In the genomic region with DNA sequence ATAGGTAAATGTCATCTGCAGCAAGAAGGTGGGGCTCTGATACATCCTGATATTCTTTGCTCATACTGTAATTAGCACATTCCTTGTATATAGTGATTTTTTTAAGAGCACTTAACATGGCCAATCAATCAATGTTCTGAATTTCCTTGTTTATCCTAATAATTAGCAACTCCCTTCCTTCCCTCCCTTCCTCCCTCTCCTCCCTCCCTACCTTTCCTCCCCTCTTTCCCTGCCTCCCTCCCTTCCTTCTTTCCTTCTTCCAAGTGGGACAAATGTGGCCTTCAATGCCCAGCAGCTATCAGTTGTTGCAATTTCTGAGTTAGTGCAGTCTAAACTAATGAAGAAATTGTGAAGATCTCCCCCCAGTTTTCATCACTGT, we compare ENCODE assay signal across 21 cellular contexts.
DNase-seq lines count a peak whose midpoint lies in the region; ATAC-seq and TF ChIP-seq lines count a peak whose summit lies in the region.
"Had no signal": no experiment of that assay in that cellular context is flagged by ENCODE, and none has a peak within 500 bp of the region (broad histone marks: within the 10 kb centered on the region; RNA-seq: fewer than 3 reads in every experiment).

No MANE protein-coding gene starts in this region.

- no peak overlapping the region for H3K4me3 Mint-ChIP-seq in nephron progenitor cell
- H3K4me3 Mint-ChIP-seq: activated CD4-positive, alpha-beta memory T cell treated with anti-CD3 and anti-CD28 coated beads for 36 hours; activated naive CD4-positive, alpha-beta T cell treated with anti-CD3 and anti-CD28 coated beads for 36 hours; activated T-cell treated with anti-CD3 and anti-CD28 coated beads, Interleukin-2, amount 50 U/mL, for 24 hours; CD4-positive, alpha-beta memory T cell; IgD-negative memory B cell; immature natural killer cell; naive thymus-derived CD8-positive, alpha-beta T cell; T-cell had no signal

- no peaks in the 10 kb centered on the region for H3K9me3 Mint-ChIP-seq in nephron progenitor cell
- H3K9me3 Mint-ChIP-seq: activated CD4-positive, alpha-beta memory T cell treated with anti-CD3 and anti-CD28 coated beads for 36 hours; activated naive CD4-positive, alpha-beta T cell treated with anti-CD3 and anti-CD28 coated beads for 36 hours; activated T-cell treated with anti-CD3 and anti-CD28 coated beads, Interleukin-2, amount 50 U/mL, for 24 hours; CD4-positive, alpha-beta memory T cell; IgD-negative memory B cell; immature natural killer cell; naive thymus-derived CD8-positive, alpha-beta T cell; T-cell had no signal

- peaks cover 13% of the 10 kb centered on the region for H3K36me3 Mint-ChIP-seq in nephron progenitor cell (ENCODE audit: low read depth)

- no peak overlapping the region for H2AFZ ChIP-seq in DND-41 (ENCODE audit: low read depth, low read length)

- H3K4me1 ChIP-seq in DND-41 (ENCODE audit: insufficient read depth, low read length) (peaks cover 51% of the 10 kb centered on the region), sigmoid colon (peaks cover 0 to 9% (median 0%) of the 10 kb centered on the region in 4 donors), upper lobe of right lung (peaks cover 27% of the 10 kb centered on the region)
- H3K4me1 ChIP-seq: testis had no signal

- H3K9ac ChIP-seq in DND-41 (ENCODE audit: low read depth, low read length) (peak overlapping the region; percentile 55), SK-N-MC (ENCODE audit: insufficient read length) (no peak overlapping the region)

- no peak for TF ChIP-seq POLR2A in sigmoid colon (IDR thresholded peaks at IDR 0.05)

- H3K27ac Mint-ChIP-seq in nephron progenitor cell = no peak overlapping the region
- H3K27ac Mint-ChIP-seq: activated CD4-positive, alpha-beta memory T cell treated with anti-CD3 and anti-CD28 coated beads for 36 hours; activated naive CD4-positive, alpha-beta T cell treated with anti-CD3 and anti-CD28 coated beads for 36 hours; activated T-cell treated with anti-CD3 and anti-CD28 coated beads, Interleukin-2, amount 50 U/mL, for 24 hours; CD4-positive, alpha-beta memory T cell; IgD-negative memory B cell; immature natural killer cell; naive thymus-derived CD8-positive, alpha-beta T cell; T-cell had no signal

- peaks cover 4% of the 10 kb centered on the region for H3K27me3 Mint-ChIP-seq in nephron progenitor cell (ENCODE audit: low read depth, poor library complexity)
- H3K27me3 Mint-ChIP-seq: activated CD4-positive, alpha-beta memory T cell treated with anti-CD3 and anti-CD28 coated beads for 36 hours; activated T-cell treated with anti-CD3 and anti-CD28 coated beads, Interleukin-2, amount 50 U/mL, for 24 hours; CD4-positive, alpha-beta memory T cell; IgD-negative memory B cell; naive thymus-derived CD8-positive, alpha-beta T cell; T-cell had no signal

- TF ChIP-seq CTCF in DND-41 (IDR thresholded peaks at IDR 0.05; ENCODE audit: borderline replicate concordance, extremely low read depth, low read length, poor library complexity, severe bottlenecking) (no peak), sigmoid colon (IDR thresholded peaks at IDR 0.05) (no peak), upper lobe of right lung (IDR thresholded peaks at IDR 0.05) (no peak), nephron progenitor cell (IDR thresholded peaks at IDR 0.05) (no peak)

- peaks cover 5% of the 10 kb centered on the region; the same call in 1 of the 2 replicates for H3K79me2 ChIP-seq in DND-41 (ENCODE audit: insufficient read depth, low read length)

- H3K27me3 ChIP-seq in DND-41 (ENCODE audit: insufficient read depth, low read length, poor library complexity) (no peaks in the 10 kb centered on the region), sigmoid colon (no peaks in the 10 kb centered on the region), upper lobe of right lung (no peaks in the 10 kb centered on the region)
- H3K27me3 ChIP-seq: testis had no signal

- no peaks in the 10 kb centered on the region for H4K20me1 ChIP-seq in DND-41 (ENCODE audit: insufficient read depth, low read length)

- intact Hi-C loops in sigmoid colon (cut with DNase I) (no loop called here), upper lobe of right lung (cut with DNase I) (no loop called here)

- peaks cover 5% of the 10 kb centered on the region for H3K4me1 Mint-ChIP-seq in nephron progenitor cell

- no peaks in the 10 kb centered on the region for H3K9me3 ChIP-seq in DND-41 (ENCODE audit: insufficient read depth, low read length, severe bottlenecking)
- no peaks in the 10 kb centered on the region for H3K9me3 ChIP-seq in SK-N-MC (ENCODE audit: low read depth, low read length)
- H3K9me3 ChIP-seq in sigmoid colon = no peaks in the 10 kb centered on the region
- H3K9me3 ChIP-seq in upper lobe of right lung = no peaks in the 10 kb centered on the region
- H3K9me3 ChIP-seq: testis had no signal

- ATAC-seq in DND-41 (ENCODE audit: insufficient read depth, low read depth) (no peak), upper lobe of right lung (no peak), HG02938 (IDR thresholded peaks at IDR 0.05; ENCODE audit: unreplicated experiment) (no peak)

- H3K4me3 ChIP-seq in DND-41 (ENCODE audit: low read depth in 1 of 2, low read length in 2 of 2) (peak overlapping the region in 1 of 2 experiments; percentile 2; a peak in 1 of 4 replicates), SK-N-MC (peak overlapping the region; percentile 65), sigmoid colon (no peak overlapping the region), upper lobe of right lung (no peak overlapping the region)
- H3K4me3 ChIP-seq: testis had no signal

- DNase-seq in DND-41 (no peak), SK-N-MC (ENCODE audit: low read depth, low spot score) (no peak), globus pallidus (ENCODE audit: low spot score) (peak; percentile 12), sigmoid colon (no peak), germinal center (ENCODE audit: low spot score) (no peak), upper lobe of right lung (no peak), nephron progenitor cell (no peak)
- DNase-seq: CD4-positive, alpha-beta memory T cell; naive thymus-derived CD8-positive, alpha-beta T cell; NCI-H187; NK-92 treated with Interleukin-12 subunit alpha and Interleukin-12 subunit beta, amount 100 ng/mL, for 24 hours; RPMI8226; T-cell had no signal

- no peak for TF ChIP-seq EP300 in sigmoid colon (IDR thresholded peaks at IDR 0.05)

- H3K36me3 ChIP-seq in DND-41 (ENCODE audit: insufficient read depth, low read length) = peaks cover 17% of the 10 kb centered on the region
- no peaks in the 10 kb centered on the region for H3K36me3 ChIP-seq in SK-N-MC (ENCODE audit: insufficient read depth, low read length)
- H3K36me3 ChIP-seq in sigmoid colon = peaks cover 0 to 8% (median 4%) of the 10 kb centered on the region in 4 donors
- peaks cover 7% of the 10 kb centered on the region for H3K36me3 ChIP-seq in upper lobe of right lung
- H3K36me3 ChIP-seq: WERI-Rb-1 had no signal

- H3K4me2 ChIP-seq in DND-41 (ENCODE audit: insufficient read depth, low read length) = peak overlapping the region; percentile 57

- H3K27ac ChIP-seq in DND-41 (ENCODE audit: low read length) (peak overlapping the region; percentile 96), SK-N-MC (peak overlapping the region; percentile 94), sigmoid colon (peak overlapping the region; percentile 20 to 48 (median 24)), upper lobe of right lung (no peak overlapping the region)
- H3K27ac ChIP-seq: testis, WERI-Rb-1 had no signal
